In the genomic region with DNA sequence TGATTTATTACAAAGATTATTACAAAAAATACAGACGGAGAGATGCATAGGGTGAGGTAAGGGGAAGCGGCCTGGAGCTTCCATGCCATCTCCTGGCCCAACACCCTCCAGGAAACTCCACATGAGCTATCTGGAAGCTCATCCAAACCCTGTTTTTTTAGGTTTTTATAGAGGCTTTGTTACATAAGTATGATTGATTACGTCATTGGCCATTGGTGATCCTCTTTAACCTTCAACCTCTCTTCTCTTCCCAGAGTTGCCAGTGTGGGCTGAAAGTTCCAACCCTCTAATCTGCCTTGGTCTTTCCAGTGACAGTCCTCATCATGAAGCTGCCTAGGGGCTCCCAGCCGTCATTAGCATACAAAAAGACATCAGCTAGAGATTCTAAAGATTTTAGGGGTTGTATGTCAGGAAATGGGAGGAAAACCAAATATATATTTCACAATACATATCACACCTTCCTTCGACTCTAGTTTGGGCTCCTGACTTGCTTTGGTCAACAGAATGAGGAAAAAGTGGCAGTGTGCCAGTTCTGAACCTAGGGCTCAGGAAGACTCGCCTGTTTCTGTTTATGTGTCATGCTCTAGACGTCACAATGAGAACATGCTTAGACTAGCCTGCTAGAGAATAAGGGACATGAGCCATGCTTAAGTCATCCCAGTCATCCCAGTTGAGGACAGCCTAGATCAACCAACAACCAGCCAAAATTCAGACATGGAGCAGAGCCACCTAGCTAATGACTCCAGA, we compare ENCODE assay signal across 10 cellular contexts. TPM values are rescaled to one million over a fixed set of nuclear protein-coding genes. Genes with fewer than 3 reads are reported as not detected.
A peak's percentile ranks its signal among the peaks of the same experiment; 100 is the strongest.
DNase-seq lines count a peak whose midpoint lies in the region; ATAC-seq and TF ChIP-seq lines count a peak whose summit lies in the region.
"Had no signal": no experiment of that assay in that cellular context is flagged by ENCODE, and none has a peak within 500 bp of the region (broad histone marks: within the 10 kb centered on the region; RNA-seq: fewer than 3 reads in every experiment).

No MANE protein-coding gene starts in this region.

- WGBS in upper lobe of left lung, 2 donors, result 58 to 64% methylated on average over 7 of the region's 7 CpGs

- peaks cover 0 to 8% (median 0%) of the 10 kb centered on the region in 4 donors for H3K4me1 ChIP-seq in upper lobe of left lung

- DNase-seq in Daoy (ENCODE audit: low read depth), result peak; percentile 24
- DNase-seq in NCI-H345 treated with DMSO at 0.1 percent for 48 hours (lab: John Stamatoyannopoulos, UW; ENCODE audit: unreplicated experiment), result peak; percentile 73
- peak; percentile 68 to 74 for DNase-seq in dermis microvascular lymphatic vessel endothelial cell (ENCODE audit: low read depth in 2 of 2)
- DNase-seq in non-pigmented ciliary epithelial cell (ENCODE audit: low read depth), result peak; percentile 89
- DNase-seq in WERI-Rb-1, result no peak
- no peak for DNase-seq in upper lobe of left lung
- DNase-seq: cortex of kidney had no signal

- TF ChIP-seq EP300 in upper lobe of left lung (IDR thresholded peaks at IDR 0.05), result no peak

- H3K9me3 ChIP-seq in WERI-Rb-1 (ENCODE audit: severe bottlenecking) (no peaks in the 10 kb centered on the region), upper lobe of left lung (no peaks in the 10 kb centered on the region)
- H3K9me3 ChIP-seq: thoracic aorta had no signal

- TF ChIP-seq CTCF in WERI-Rb-1 (IDR thresholded peaks at IDR 0.05; ENCODE audit: low read depth, low read length) (no peak), upper lobe of left lung (IDR thresholded peaks at IDR 0.05) (no peak)

- H3K27me3 ChIP-seq in WERI-Rb-1 (ENCODE audit: insufficient read depth, low read depth, severe bottlenecking) (peaks cover 70% of the 10 kb centered on the region), upper lobe of left lung (no peaks in the 10 kb centered on the region)

- no peaks in the 10 kb centered on the region for H3K36me3 ChIP-seq in WERI-Rb-1
- H3K36me3 ChIP-seq in upper lobe of left lung, result no peaks in the 10 kb centered on the region
- H3K36me3 ChIP-seq: thoracic aorta had no signal

- H3K27ac ChIP-seq in WERI-Rb-1, result no peak overlapping the region
- H3K27ac ChIP-seq in upper lobe of left lung, result no peak overlapping the region
- H3K27ac ChIP-seq: thoracic aorta had no signal

- no peak for ATAC-seq in HG03565 (IDR thresholded peaks at IDR 0.05; ENCODE audit: unreplicated experiment)
- ATAC-seq in upper lobe of left lung (ENCODE audit: low FRiP score in 2 of 2), result no peak
- no peak for ATAC-seq in HG02981 (IDR thresholded peaks at IDR 0.05; ENCODE audit: unreplicated experiment)

- no peak overlapping the region for H3K4me3 ChIP-seq in WERI-Rb-1 (ENCODE audit: low read depth, low read length)
- no peak overlapping the region for H3K4me3 ChIP-seq in upper lobe of left lung
- H3K4me3 ChIP-seq: thoracic aorta had no signal

- no peak for TF ChIP-seq POLR2A in upper lobe of left lung (IDR thresholded peaks at IDR 0.05)

RNA-seq across cellular contexts. Expression of a gene that starts 54.1 kb away (rescaled TPM):
- total RNA-seq in Daoy (2014; rRNA removed; shearing (Covaris generic)), result 9.8 and 13.5 TPM in 2 replicates
- total RNA-seq in dermis microvascular lymphatic vessel endothelial cell (7.7 and 9.2 TPM in 2 replicates), upper lobe of left lung (10 to 100 TPM in 4 of 6 donors, 1 to 10 TPM in 2; 7.0 to 29.8 (median 13.8) TPM)

Comparison
In these comparisons a context has a peak if more than half of its experiments do, and no peak if none do; other contexts are left out.
1. DNase-seq: peak in Daoy (single experiment), NCI-H345 treated with DMSO at 0.1 percent for 48 hours (single experiment), dermis microvascular lymphatic vessel endothelial cell (2 of 2) and non-pigmented ciliary epithelial cell (single experiment); none in WERI-Rb-1 (single experiment) and upper lobe of left lung (0 of 2).